In genomic region chr16:11499295-11500089, GRCh38 we compare ENCODE assay signal across 15 cellular contexts.
DNase-seq lines count a peak whose midpoint lies in the region; ATAC-seq and TF ChIP-seq lines count a peak whose summit lies in the region.
"Had no signal": no experiment of that assay in that cellular context is flagged by ENCODE, and none has a peak within 500 bp of the region (broad histone marks: within the 10 kb centered on the region; RNA-seq: fewer than 3 reads in every experiment).

No MANE protein-coding gene starts in this region.

- H3K27ac ChIP-seq in RWPE1 (peak overlapping the region; percentile 64), esophagus squamous epithelium (peak overlapping the region in 3 of 4 donors; percentile 21 to 34 (median 26)), tibial artery (peak overlapping the region; percentile 90 to 91)
- H3K27ac ChIP-seq: GM23248, KMS-11 had no signal

- H3K9me3 Mint-ChIP-seq in activated naive CD4-positive, alpha-beta T cell treated with anti-CD3 and anti-CD28 coated beads, Interleukin-2, amount 10 ng/mL, durations not matched to agents 7 days and 5 days = no peaks in the 10 kb centered on the region
- no peaks in the 10 kb centered on the region for H3K9me3 Mint-ChIP-seq in activated naive CD4-positive, alpha-beta T cell treated with anti-CD3 and anti-CD28 coated beads, Interleukin-2, amount 50 U/mL, for 72 hours
- H3K9me3 Mint-ChIP-seq: central memory CD8-positive, alpha-beta T cell; neural crest cell had no signal

- no peak for TF ChIP-seq POLR2A in esophagus squamous epithelium (IDR thresholded peaks at IDR 0.05)

- POLR2A ChIA-PET in RWPE1 (lab: Yijun Ruan, JAX; ENCODE audit: low non-redundant PET) = no interaction called here

- no peak overlapping the region for H3K4me3 Mint-ChIP-seq in activated naive CD4-positive, alpha-beta T cell treated with anti-CD3 and anti-CD28 coated beads, Interleukin-2, amount 10 ng/mL, durations not matched to agents 7 days and 5 days
- H3K4me3 Mint-ChIP-seq: central memory CD8-positive, alpha-beta T cell; neural crest cell had no signal

- peaks cover 8% of the 10 kb centered on the region for H3K27me3 Mint-ChIP-seq in activated naive CD4-positive, alpha-beta T cell treated with anti-CD3 and anti-CD28 coated beads, Interleukin-2, amount 10 ng/mL, durations not matched to agents 7 days and 5 days
- H3K27me3 Mint-ChIP-seq: central memory CD8-positive, alpha-beta T cell had no signal

- H3K36me3 ChIP-seq in esophagus squamous epithelium (no peaks in the 10 kb centered on the region), tibial artery (no peaks in the 10 kb centered on the region)

- intact Hi-C loops in esophagus squamous epithelium (cut with DNase I) (loop anchor here (10.0 kb wide), 1 partner anchor 95 kb away; no protein-coding TSS in a partner anchor), tibial artery (cut with DNase I; ENCODE audit: low total_unique reads) (loop anchor here (5.0 kb wide), 1 partner anchor 88 kb away; the partner anchor contains the start of gene LITAF)

- H3K27me3 ChIP-seq in esophagus squamous epithelium (no peaks in the 10 kb centered on the region), tibial artery (no peaks in the 10 kb centered on the region)

- TF ChIP-seq CTCF in RWPE1 (conservative IDR thresholded peaks at IDR 0.05; ENCODE audit: low read depth) (no peak), esophagus squamous epithelium (IDR thresholded peaks at IDR 0.05) (peak in 1 of 6 experiments; percentile 21), tibial artery (IDR thresholded peaks at IDR 0.05) (no peak)

- H3K4me1 ChIP-seq in esophagus squamous epithelium (peaks cover 13 to 52% (median 36%) of the 10 kb centered on the region in 3 donors), tibial artery (peaks cover 6 to 50% (median 46%) of the 10 kb centered on the region in 4 donors)

- CTCF ChIA-PET in activated naive CD4-positive, alpha-beta T cell treated with anti-CD3 and anti-CD28 coated beads, Interleukin-2, amount 10 ng/mL, durations not matched to agents 7 days and 5 days (lab: Charles Lee) = interaction anchor here (0.9 kb wide), 1 partner anchor 92 kb away, joined by 3 read pairs; no protein-coding TSS in a partner anchor
- CTCF ChIA-PET in RWPE1 (lab: Yijun Ruan, JAX) = interaction anchor here (0.9 kb wide), 1 partner anchor 46 kb away, joined by 3 read pairs; no protein-coding TSS in a partner anchor

- no peak for ATAC-seq in activated naive CD4-positive, alpha-beta T cell treated with anti-CD3 and anti-CD28 coated beads, Interleukin-2, amount 50 U/mL, for 72 hours
- ATAC-seq: activated CD4-positive, CD25-positive, alpha-beta regulatory T cell treated with anti-CD3 and anti-CD28 coated beads, Interleukin-2, amount 50 U/mL, for 24 hours had no signal

- H3K4me3 ChIP-seq in esophagus squamous epithelium (no peak overlapping the region), tibial artery (no peak overlapping the region)
- H3K4me3 ChIP-seq: GM23248 had no signal

- peaks cover 38% of the 10 kb centered on the region for H3K4me1 Mint-ChIP-seq in activated naive CD4-positive, alpha-beta T cell treated with anti-CD3 and anti-CD28 coated beads, Interleukin-2, amount 10 ng/mL, durations not matched to agents 7 days and 5 days

- 65 to 71% methylated on average over 4 to 7 of the region's 7 CpGs for WGBS in esophagus squamous epithelium, 2 donors

- no peak for DNase-seq in activated naive CD4-positive, alpha-beta T cell treated with anti-CD3 and anti-CD28 coated beads, Interleukin-2, amount 10 ng/mL, durations not matched to agents 7 days and 5 days
- no peak for DNase-seq in activated naive CD4-positive, alpha-beta T cell treated with anti-CD3 and anti-CD28 coated beads, Interleukin-2, amount 50 U/mL, for 72 hours (ENCODE audit: low spot score in 2 of 2)
- peak; percentile 30 for DNase-seq in RWPE1 (ENCODE audit: low spot score)
- DNase-seq in esophagus squamous epithelium (lab: John Stamatoyannopoulos, UW) = no peak
- DNase-seq in tibial artery = no peak
- no peak for DNase-seq in NCI-H748 (lab: John Stamatoyannopoulos, UW; ENCODE audit: unreplicated experiment)
- no peak for DNase-seq in NCI-H446 treated with DMSO at 0.1 percent for 48 hours (lab: John Stamatoyannopoulos, UW)
- no peak for DNase-seq in T-helper 2 cell
- DNase-seq: GM23248; NCI-H2081 treated with DMSO at 0.1 percent for 48 hours; stimulated activated naive CD4-positive, alpha-beta T cell had no signal

- H3K27ac Mint-ChIP-seq in activated naive CD4-positive, alpha-beta T cell treated with anti-CD3 and anti-CD28 coated beads, Interleukin-2, amount 10 ng/mL, durations not matched to agents 7 days and 5 days = peak overlapping the region; percentile 52
- H3K27ac Mint-ChIP-seq in activated naive CD4-positive, alpha-beta T cell treated with anti-CD3 and anti-CD28 coated beads, Interleukin-2, amount 50 U/mL, for 72 hours = no peak overlapping the region

- H3K36me3 Mint-ChIP-seq in activated naive CD4-positive, alpha-beta T cell treated with anti-CD3 and anti-CD28 coated beads, Interleukin-2, amount 10 ng/mL, durations not matched to agents 7 days and 5 days = no peaks in the 10 kb centered on the region
- no peaks in the 10 kb centered on the region for H3K36me3 Mint-ChIP-seq in activated naive CD4-positive, alpha-beta T cell treated with anti-CD3 and anti-CD28 coated beads, Interleukin-2, amount 50 U/mL, for 72 hours

- no peaks in the 10 kb centered on the region for H3K9me3 ChIP-seq in esophagus squamous epithelium
- H3K9me3 ChIP-seq in tibial artery = no peaks in the 10 kb centered on the region

Comparison
In these comparisons a context has a peak if more than half of its experiments do, and no peak if none do; other contexts are left out.
1. H3K27ac ChIP-seq: peak in every context shown above with its lines; median percentile 90 in tibial artery; 64 in RWPE1; 26 in esophagus squamous epithelium.